In the genomic region with DNA sequence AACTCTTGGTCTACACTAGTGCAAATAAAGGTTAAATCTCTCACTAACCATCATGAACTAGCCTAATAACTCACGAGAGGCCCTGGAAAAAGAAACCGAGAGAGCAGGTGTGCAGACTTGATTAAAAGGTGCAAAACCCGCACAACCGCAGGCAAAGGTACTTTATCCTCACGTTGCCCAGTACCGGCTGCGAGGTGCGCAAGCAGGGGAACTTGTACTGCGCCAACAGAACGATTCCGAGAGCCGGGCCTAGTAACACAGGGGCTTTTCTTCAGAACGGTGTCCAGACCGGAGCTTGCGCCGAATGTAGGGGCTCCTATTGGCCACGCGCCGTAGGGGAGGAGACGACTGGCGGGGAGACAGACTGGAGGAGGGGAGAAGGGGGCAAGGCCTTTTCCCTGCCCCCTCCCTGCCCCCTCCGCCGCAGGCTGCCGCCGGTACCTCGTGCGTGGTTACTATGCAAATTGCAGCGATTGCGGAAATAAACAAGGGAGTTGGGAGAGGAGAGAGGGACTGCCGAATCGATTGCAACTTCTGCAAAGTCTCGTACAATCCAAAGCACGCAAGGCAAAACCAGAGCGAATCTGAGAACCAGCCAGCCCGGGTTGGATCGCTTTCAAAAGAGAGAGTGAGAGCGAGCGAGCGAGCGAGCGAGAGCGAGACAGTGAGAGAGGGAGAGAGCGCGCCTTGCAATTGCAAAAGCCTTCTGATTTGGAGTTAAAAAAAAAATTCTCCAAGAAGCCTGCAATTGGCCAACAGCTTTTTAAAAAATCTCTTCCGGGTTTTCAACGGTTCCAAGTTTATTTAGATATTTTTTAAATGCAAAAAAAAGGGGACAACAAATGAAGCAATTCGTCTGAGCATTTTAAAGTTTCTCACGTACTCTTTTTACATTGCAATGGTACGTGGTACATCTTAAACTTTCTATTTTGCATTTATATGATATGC, we compare ENCODE assay signal across 8 cellular contexts. TPM values are rescaled to one million over a fixed set of nuclear protein-coding genes. Genes with fewer than 3 reads are reported as not detected.
A peak's percentile ranks its signal among the peaks of the same experiment; 100 is the strongest.
DNase-seq lines count a peak whose midpoint lies in the region; ATAC-seq, FAIRE-seq and TF ChIP-seq lines count a peak whose summit lies in the region.

No MANE protein-coding gene starts in this region.

- H3K4me3 Mint-ChIP-seq in T-helper 1 cell treated with Interleukin-12 subunit alpha and Interleukin-12 subunit beta and Interleukin-4 antibody, amounts not matched to agents 30 μg/mL and 1 μg/mL, for 36 hours = peak overlapping the region; percentile 94

- no peak for TF ChIP-seq POLR2A in GM12891 (IDR thresholded peaks at IDR 0.05; ENCODE audit: low read depth, low read length)

- peak; percentile 83 for ATAC-seq in HG02870 (IDR thresholded peaks at IDR 0.05; ENCODE audit: unreplicated experiment)

- peak overlapping the region; percentile 91 for H3K27ac Mint-ChIP-seq in T-helper 1 cell treated with Interleukin-12 subunit alpha and Interleukin-12 subunit beta and Interleukin-4 antibody, amounts not matched to agents 30 μg/mL and 1 μg/mL, for 36 hours

- H3K36me3 Mint-ChIP-seq in T-helper 1 cell treated with Interleukin-12 subunit alpha and Interleukin-12 subunit beta and Interleukin-4 antibody, amounts not matched to agents 30 μg/mL and 1 μg/mL, for 36 hours (ENCODE audit: low read depth) = peaks cover 4% of the 10 kb centered on the region

- H3K27me3 Mint-ChIP-seq in T-helper 1 cell treated with Interleukin-12 subunit alpha and Interleukin-12 subunit beta and Interleukin-4 antibody, amounts not matched to agents 30 μg/mL and 1 μg/mL, for 36 hours (ENCODE audit: low read depth) = peaks cover 50% of the 10 kb centered on the region

- DNase-seq in GM12891 (ENCODE audit: insufficient read length, low spot score) (no peak), NCI-H1436 treated with DMSO at 0.1 percent for 48 hours (lab: John Stamatoyannopoulos, UW) (peak; percentile 88), hepatic stellate cell (ENCODE audit: low spot score) (peak; percentile 73), putamen (ENCODE audit: low spot score) (peak; percentile 91), GDM1 (lab: John Stamatoyannopoulos, UW) (no peak)

- no peaks in the 10 kb centered on the region for H3K9me3 Mint-ChIP-seq in T-helper 1 cell treated with Interleukin-12 subunit alpha and Interleukin-12 subunit beta and Interleukin-4 antibody, amounts not matched to agents 30 μg/mL and 1 μg/mL, for 36 hours

- peak; percentile 76 for FAIRE-seq in GM12891 (lab: Jason Lieb, UNC)

- peak overlapping the region; percentile 81 for H3K27ac ChIP-seq in angular gyrus (ENCODE audit: low read depth, low read length)

- peaks cover 32% of the 10 kb centered on the region for H3K4me1 Mint-ChIP-seq in T-helper 1 cell treated with Interleukin-12 subunit alpha and Interleukin-12 subunit beta and Interleukin-4 antibody, amounts not matched to agents 30 μg/mL and 1 μg/mL, for 36 hours (ENCODE audit: low read depth)

TF ChIP-seq in GM12891, 5 proteins besides CTCF, POLR2A, EP300 and RAD21:
- peak; percentile 93 for TF ChIP-seq POU2F2 (IDR thresholded peaks at IDR 0.05; ENCODE audit: low read depth, low read length)
- no peak for TF ChIP-seq PAX5 (IDR thresholded peaks at IDR 0.05; ENCODE audit: insufficient read depth, low read length, severe bottlenecking)

RNA-seq across cellular contexts. Expression of a gene that starts 5.4 kb away (rescaled TPM):
- polyA plus RNA-seq in GM12891 (2012; ENCODE audit: low read depth, missing spikeins) = not detected

Comparison
In these comparisons a context has a peak if more than half of its experiments do, and no peak if none do; other contexts are left out.
1. DNase-seq: peak in NCI-H1436 treated with DMSO at 0.1 percent for 48 hours (single experiment), hepatic stellate cell (single experiment) and putamen (single experiment); none in GM12891 (single experiment) and GDM1 (single experiment).